10 cellular contexts compared by ENCODE assay signal in the genomic region with DNA sequence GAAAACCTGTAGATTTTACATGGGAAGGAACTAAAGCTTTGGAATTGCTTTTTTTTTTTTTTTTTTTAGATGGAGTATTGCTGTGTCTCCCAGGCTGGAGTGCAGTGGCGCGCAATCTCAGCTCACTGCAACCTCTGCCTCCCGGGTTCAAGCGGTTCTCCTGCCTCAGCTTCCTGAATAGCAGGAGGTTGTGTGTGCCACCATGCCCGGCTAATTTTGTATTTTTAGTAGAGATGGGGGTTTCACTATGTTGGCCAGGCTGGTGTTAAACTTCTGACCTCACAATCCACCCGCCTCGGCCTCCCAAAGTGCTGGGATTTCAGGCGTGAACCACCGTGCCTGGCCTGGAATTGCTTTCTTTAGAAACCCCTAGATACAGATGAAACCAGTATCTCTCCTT. TPM values are rescaled to one million over a fixed set of nuclear protein-coding genes. Genes with fewer than 3 reads are reported as not detected.
"Had no signal": no experiment of that assay in that cellular context is flagged by ENCODE, and none has a peak within 500 bp of the region (broad histone marks: within the 10 kb centered on the region; RNA-seq: fewer than 3 reads in every experiment).

No MANE protein-coding gene starts in this region.

RNA-seq across cellular contexts. Expression of a gene that starts 39.7 kb away (rescaled TPM):
- total RNA-seq: activated naive CD4-positive, alpha-beta T cell treated with anti-CD3 and anti-CD28 coated beads for 36 hours; activated T-helper 1 cell treated with anti-CD3 and anti-CD28 coated beads, Interleukin-12 subunit alpha, Interleukin-12 subunit beta, Interleukin-2, Interleukin-4 antibody, amounts not matched to agents 30 ng/mL and 10 ng/mL and 1 ng/mL, durations not matched to agents 14 hours and 24 hours and 36 hours; bronchial epithelial cell; colonic mucosa; dermis microvascular lymphatic vessel endothelial cell; left cardiac atrium; lower leg skin; naive thymus-derived CD8-positive, alpha-beta T cell; vagina had no signal
- polyA plus RNA-seq: keratinocyte; naive thymus-derived CD8-positive, alpha-beta T cell had no signal
